ENCODE assay signal across 21 cellular contexts in genomic region chr2:155662224-155662623, GRCh38.
"Had no signal": no experiment of that assay in that cellular context is flagged by ENCODE, and none has a peak within 500 bp of the region (broad histone marks: within the 10 kb centered on the region; RNA-seq: fewer than 3 reads in every experiment).

No MANE protein-coding gene starts in this region.

- H3K27me3 ChIP-seq: SJCRH30 had no signal

- DNase-seq: KBM-7; NCI-H1092; NCI-H1105 treated with DMSO at 0.1 percent for 48 hours; NCI-H1417 treated with DMSO at 0.1 percent for 48 hours; NCI-H146; NCI-H1694 treated with DMSO at 0.1 percent for 48 hours; NCI-H1930; NCI-H2081; NCI-H2107; NCI-H2227 treated with DMSO at 0.1 percent for 48 hours; NCI-H524 treated with DMSO at 0.1 percent for 48 hours; NCI-H69; NCI-H774; NK-92 treated with Interleukin-12 subunit alpha and Interleukin-12 subunit beta, amount 100 ng/mL, for 24 hours; SHP77 treated with DMSO at 0.1 percent for 48 hours; SJCRH30; T-helper 1 cell; T-helper 17 cell had no signal

- H3K9me3 ChIP-seq: SJCRH30 had no signal

- ATAC-seq: Panc1, SK-N-SH treated with all-trans-retinoic acid at 6 μM for 48 hours, T-helper 17 cell had no signal

- H3K36me3 ChIP-seq: SJCRH30 had no signal

- H3K4me3 ChIP-seq: SJCRH30 had no signal

- H3K27ac ChIP-seq: RWPE1, SJCRH30 had no signal

- H3K4me1 ChIP-seq: SJCRH30 had no signal
